16 cellular contexts compared by ENCODE assay signal in the genomic region with DNA sequence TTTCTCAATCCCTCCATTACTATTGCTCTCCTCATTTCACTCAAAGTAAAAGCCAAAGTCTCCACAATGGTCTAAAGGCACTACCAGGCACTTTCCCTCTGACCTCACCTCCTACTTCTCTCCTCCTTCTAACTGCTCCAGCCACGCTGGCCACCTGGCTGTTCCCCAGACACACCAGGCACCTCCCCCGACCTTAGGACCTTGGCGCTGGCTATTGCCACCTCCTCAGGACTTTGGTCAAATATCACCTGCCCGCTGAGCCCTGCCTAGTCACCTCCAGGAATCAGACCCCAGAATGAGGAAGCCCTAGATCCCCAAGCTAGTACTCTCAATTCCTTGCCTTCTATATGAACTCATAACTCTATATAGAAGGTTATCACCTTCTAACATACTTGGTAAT.
DNase-seq lines count a peak whose midpoint lies in the region; TF ChIP-seq lines count a peak whose summit lies in the region.
"Had no signal": no experiment of that assay in that cellular context is flagged by ENCODE, and none has a peak within 500 bp of the region (broad histone marks: within the 10 kb centered on the region; RNA-seq: fewer than 3 reads in every experiment).

No MANE protein-coding gene starts in this region.

- H3K27me3 ChIP-seq in OCI-LY3 (ENCODE audit: low read depth, low read length), result no peaks in the 10 kb centered on the region
- no peaks in the 10 kb centered on the region for H3K27me3 ChIP-seq in endodermal cell (ENCODE audit: control insufficient read depth, insufficient read depth, low read length, poor library complexity, severe bottlenecking)
- H3K27me3 ChIP-seq in skeletal muscle satellite cell (ENCODE audit: control insufficient read depth, insufficient read depth, low read length), result no peaks in the 10 kb centered on the region
- H3K27me3 ChIP-seq in thyroid gland, result no peaks in the 10 kb centered on the region
- H3K27me3 ChIP-seq: SJCRH30, upper lobe of right lung had no signal

- H3K36me3 ChIP-seq in OCI-LY3 (replicated peaks; ENCODE audit: low read depth, low read length), result peaks cover 21% of the 10 kb centered on the region
- no peaks in the 10 kb centered on the region for H3K36me3 ChIP-seq in endodermal cell (ENCODE audit: control insufficient read depth, insufficient read depth, low read length)
- no peaks in the 10 kb centered on the region for H3K36me3 ChIP-seq in skeletal muscle satellite cell (ENCODE audit: insufficient read depth, low read length)
- no peaks in the 10 kb centered on the region for H3K36me3 ChIP-seq in thyroid gland
- H3K36me3 ChIP-seq: SJCRH30, upper lobe of right lung had no signal

- peak overlapping the region; percentile 79 for H3K4me2 ChIP-seq in OCI-LY3 (ENCODE audit: low read length)
- H3K4me2 ChIP-seq in skeletal muscle satellite cell (ENCODE audit: low read length), result no peak overlapping the region

- H3K9ac ChIP-seq in OCI-LY3 (ENCODE audit: low read length), result peak overlapping the region; percentile 64; the same call in 1 of the 2 replicates
- no peak overlapping the region for H3K9ac ChIP-seq in endodermal cell (ENCODE audit: extremely low read depth, low read length, poor library complexity, severe bottlenecking)
- H3K9ac ChIP-seq in skeletal muscle satellite cell (ENCODE audit: low read depth, low read length), result peak overlapping the region; percentile 77

- DNase-seq in activated naive CD4-positive, alpha-beta T cell treated with anti-CD3 and anti-CD28 coated beads, Interleukin-2, amount 10 ng/mL, durations not matched to agents 7 days and 5 days, result no peak
- DNase-seq in activated naive CD4-positive, alpha-beta T cell treated with anti-CD3 and anti-CD28 coated beads for 36 hours, result no peak
- DNase-seq in endodermal cell (no peak), C1 segment of cervical spinal cord (lab: John Stamatoyannopoulos, UW) (no peak), amniotic stem cell (lab: John Stamatoyannopoulos, UW) (no peak), thyroid gland (no peak)
- DNase-seq: activated gamma-delta T cell; effector CD8-positive, alpha-beta T cell; left ventricle myocardium inferior; NCI-H1048; stimulated activated CD4-positive, alpha-beta T cell treated with anti-CD3 and anti-CD28 coated beads, Interleukin-4, amount 100 ng/mL, for 1 hour; upper lobe of right lung had no signal

- peaks cover 40% of the 10 kb centered on the region for H3K27me3 Mint-ChIP-seq in activated naive CD4-positive, alpha-beta T cell treated with anti-CD3 and anti-CD28 coated beads, Interleukin-2, amount 10 ng/mL, durations not matched to agents 7 days and 5 days
- peaks cover 31% of the 10 kb centered on the region for H3K27me3 Mint-ChIP-seq in activated naive CD4-positive, alpha-beta T cell treated with anti-CD3 and anti-CD28 coated beads for 36 hours (ENCODE audit: low read depth)
- H3K27me3 Mint-ChIP-seq in endodermal cell (ENCODE audit: insufficient read depth), result no peaks in the 10 kb centered on the region

- no peak overlapping the region for H2AFZ ChIP-seq in OCI-LY3 (ENCODE audit: low read depth, low read length)

- peak overlapping the region; percentile 87 for H3K27ac Mint-ChIP-seq in activated naive CD4-positive, alpha-beta T cell treated with anti-CD3 and anti-CD28 coated beads, Interleukin-2, amount 10 ng/mL, durations not matched to agents 7 days and 5 days
- no peak overlapping the region for H3K27ac Mint-ChIP-seq in activated naive CD4-positive, alpha-beta T cell treated with anti-CD3 and anti-CD28 coated beads for 36 hours
- peak overlapping the region; percentile 20 for H3K27ac Mint-ChIP-seq in endodermal cell

- TF ChIP-seq CTCF in OCI-LY3 (IDR thresholded peaks at IDR 0.05; ENCODE audit: low read depth, low read length), result no peak
- TF ChIP-seq CTCF in endodermal cell (conservative IDR thresholded peaks at IDR 0.05), result no peak
- TF ChIP-seq CTCF in thyroid gland (IDR thresholded peaks at IDR 0.05), result no peak

- H3K9me3 Mint-ChIP-seq in activated naive CD4-positive, alpha-beta T cell treated with anti-CD3 and anti-CD28 coated beads, Interleukin-2, amount 10 ng/mL, durations not matched to agents 7 days and 5 days, result no peaks in the 10 kb centered on the region
- no peaks in the 10 kb centered on the region for H3K9me3 Mint-ChIP-seq in activated naive CD4-positive, alpha-beta T cell treated with anti-CD3 and anti-CD28 coated beads for 36 hours
- H3K9me3 Mint-ChIP-seq in endodermal cell, result no peaks in the 10 kb centered on the region
- H3K9me3 Mint-ChIP-seq: nephron had no signal

- peaks cover 38% of the 10 kb centered on the region; the same call in 1 of the 2 replicates for H4K20me1 ChIP-seq in OCI-LY3 (ENCODE audit: insufficient read depth, low read length)

- H3K79me2 ChIP-seq in OCI-LY3 (ENCODE audit: low read length), result peaks cover 83% of the 10 kb centered on the region

- H3K4me1 ChIP-seq in OCI-LY3 (ENCODE audit: low read length) (peaks cover 66% of the 10 kb centered on the region), endodermal cell (ENCODE audit: control insufficient read depth, insufficient read depth, low read length) (peaks cover 27% of the 10 kb centered on the region), skeletal muscle satellite cell (ENCODE audit: control insufficient read depth, insufficient read depth, low read length) (peaks cover 57% of the 10 kb centered on the region), thyroid gland (peaks cover 0 to 47% of the 10 kb centered on the region in 2 donors)

- peaks cover 37% of the 10 kb centered on the region for H3K36me3 Mint-ChIP-seq in activated naive CD4-positive, alpha-beta T cell treated with anti-CD3 and anti-CD28 coated beads, Interleukin-2, amount 10 ng/mL, durations not matched to agents 7 days and 5 days
- H3K36me3 Mint-ChIP-seq in activated naive CD4-positive, alpha-beta T cell treated with anti-CD3 and anti-CD28 coated beads for 36 hours (ENCODE audit: low read depth), result no peaks in the 10 kb centered on the region
- H3K36me3 Mint-ChIP-seq in endodermal cell (ENCODE audit: low read depth), result peaks cover 7% of the 10 kb centered on the region

- no peaks in the 10 kb centered on the region for H3K9me3 ChIP-seq in OCI-LY3 (ENCODE audit: insufficient read depth, low read length)
- H3K9me3 ChIP-seq in endodermal cell (ENCODE audit: control insufficient read depth, low read length), result no peaks in the 10 kb centered on the region
- no peaks in the 10 kb centered on the region for H3K9me3 ChIP-seq in skeletal muscle satellite cell (replicated peaks; ENCODE audit: low read length)
- H3K9me3 ChIP-seq in thyroid gland, result no peaks in the 10 kb centered on the region
- H3K9me3 ChIP-seq: left ventricle myocardium inferior, SJCRH30, upper lobe of right lung had no signal

- intact Hi-C loops in activated naive CD4-positive, alpha-beta T cell treated with anti-CD3 and anti-CD28 coated beads for 36 hours (cut with micrococcal nuclease), result no loop called here
- intact Hi-C loops in thyroid gland (cut with DNase I), result no loop called here

- H3K4me1 Mint-ChIP-seq in activated naive CD4-positive, alpha-beta T cell treated with anti-CD3 and anti-CD28 coated beads, Interleukin-2, amount 10 ng/mL, durations not matched to agents 7 days and 5 days, result peaks cover 75% of the 10 kb centered on the region
- H3K4me1 Mint-ChIP-seq in activated naive CD4-positive, alpha-beta T cell treated with anti-CD3 and anti-CD28 coated beads for 36 hours (ENCODE audit: low read depth), result peaks cover 45% of the 10 kb centered on the region
- H3K4me1 Mint-ChIP-seq in endodermal cell, result peaks cover 41% of the 10 kb centered on the region

- WGBS in endodermal cell (ENCODE audit: insufficient coverage in 1 of 2, insufficient read length in 1 of 2), 2 experiments, result 88 to 96% methylated on average over 4 of the region's 4 CpGs
- WGBS in thyroid gland, 2 donors, result 87 to 95% methylated on average over 4 of the region's 4 CpGs

- H3K4me3 Mint-ChIP-seq in activated naive CD4-positive, alpha-beta T cell treated with anti-CD3 and anti-CD28 coated beads, Interleukin-2, amount 10 ng/mL, durations not matched to agents 7 days and 5 days, result peak overlapping the region; percentile 71
- H3K4me3 Mint-ChIP-seq in activated naive CD4-positive, alpha-beta T cell treated with anti-CD3 and anti-CD28 coated beads for 36 hours, result no peak overlapping the region
- H3K4me3 Mint-ChIP-seq in endodermal cell, result no peak overlapping the region

- no peak for TF ChIP-seq POLR2A in thyroid gland (IDR thresholded peaks at IDR 0.05)

- CTCF ChIA-PET in activated naive CD4-positive, alpha-beta T cell treated with anti-CD3 and anti-CD28 coated beads, Interleukin-2, amount 10 ng/mL, durations not matched to agents 7 days and 5 days (lab: Charles Lee), result no interaction called here
- CTCF ChIA-PET in activated naive CD4-positive, alpha-beta T cell treated with anti-CD3 and anti-CD28 coated beads for 36 hours (lab: Charles Lee), result interaction anchor here (0.6 to 9.4 kb wide), 2 partner anchors 159 to 820 kb away, joined by 3 to 331 read pairs; a partner anchor contains a TSS

- peak overlapping the region; percentile 94 for H3K27ac ChIP-seq in OCI-LY3 (ENCODE audit: low read length)
- H3K27ac ChIP-seq in endodermal cell (ENCODE audit: low read depth, low read length), result no peak overlapping the region
- no peak overlapping the region for H3K27ac ChIP-seq in thyroid gland
- H3K27ac ChIP-seq: SJCRH30, upper lobe of right lung had no signal

- H3K4me3 ChIP-seq in OCI-LY3 (ENCODE audit: low read length) (peak overlapping the region; percentile 48), endodermal cell (ENCODE audit: low read length) (no peak overlapping the region), skeletal muscle satellite cell (ENCODE audit: low read length) (no peak overlapping the region), thyroid gland (replicated peaks in 1 of 3) (no peak overlapping the region)
- H3K4me3 ChIP-seq: left ventricle myocardium inferior, SJCRH30, upper lobe of right lung had no signal
